In the genomic region with DNA sequence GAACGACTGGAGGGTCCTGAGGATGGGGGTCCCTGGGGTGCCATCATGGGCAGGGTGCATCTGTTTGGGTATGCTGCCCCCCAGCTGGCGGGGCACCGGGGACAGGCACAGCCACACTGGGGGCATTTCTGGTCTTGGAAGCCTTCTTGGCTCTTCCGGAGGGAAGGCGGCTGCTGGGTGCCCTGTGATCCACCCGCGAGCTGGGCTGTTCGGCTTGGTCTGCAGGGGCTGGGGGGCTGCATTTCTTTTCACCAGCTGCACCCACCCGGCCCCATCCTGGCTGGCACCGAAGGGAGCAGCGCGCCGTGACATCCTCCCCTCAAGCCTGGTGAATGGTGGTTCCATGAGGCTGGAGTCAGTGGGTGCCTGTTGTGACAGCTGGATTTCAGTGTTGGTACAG, we compare ENCODE assay signal across 37 cellular contexts.
"Had no signal": no experiment of that assay in that cellular context is flagged by ENCODE, and none has a peak within 500 bp of the region (broad histone marks: within the 10 kb centered on the region; RNA-seq: fewer than 3 reads in every experiment).

No MANE protein-coding gene starts in this region.

- H3K27me3 ChIP-seq: adrenal gland, Peyer's patch, SJSA1 had no signal

- H3K27ac Mint-ChIP-seq: activated CD8-positive, alpha-beta memory T cell treated with anti-CD3 and anti-CD28 coated beads, Interleukin-2, amount 10 ng/mL, durations not matched to agents 7 days and 5 days; activated naive CD8-positive, alpha-beta T cell treated with anti-CD3 and anti-CD28 coated beads, Interleukin-2, amount 10 ng/mL, durations not matched to agents 7 days and 5 days had no signal

- H3K9me3 Mint-ChIP-seq: activated naive CD8-positive, alpha-beta T cell treated with anti-CD3 and anti-CD28 coated beads, Interleukin-2, amount 10 ng/mL, durations not matched to agents 7 days and 5 days; brain had no signal

- H3K4me1 Mint-ChIP-seq: activated CD8-positive, alpha-beta memory T cell treated with anti-CD3 and anti-CD28 coated beads, Interleukin-2, amount 10 ng/mL, durations not matched to agents 7 days and 5 days; activated naive CD8-positive, alpha-beta T cell treated with anti-CD3 and anti-CD28 coated beads, Interleukin-2, amount 10 ng/mL, durations not matched to agents 7 days and 5 days had no signal

- H3K36me3 ChIP-seq: adrenal gland had no signal

- H3K4me3 ChIP-seq: adrenal gland, Peyer's patch, SJSA1 had no signal

- ATAC-seq: activated CD8-positive, alpha-beta memory T cell treated with anti-CD3 and anti-CD28 coated beads, Interleukin-2, amount 10 ng/mL, durations not matched to agents 7 days and 5 days; PC-3 had no signal

- H3K27ac ChIP-seq: adrenal gland, KMS-11, Peyer's patch, SJSA1, VCaP had no signal

- DNase-seq: activated CD4-positive, alpha-beta T cell treated with anti-CD3 and anti-CD28 coated beads for 1 hour; activated CD4-positive, alpha-beta T cell treated with anti-CD3 and anti-CD28 coated beads for 48 hours; activated CD4-positive, alpha-beta T cell treated with anti-CD3 and anti-CD28 coated beads, Interleukin-2, amount 50 U/mL, for 4 hours; activated CD4-positive, CD25-positive, alpha-beta regulatory T cell; activated CD8-positive, alpha-beta memory T cell treated with anti-CD3 and anti-CD28 coated beads for 24 hours; activated CD8-positive, alpha-beta memory T cell treated with anti-CD3 and anti-CD28 coated beads, Interleukin-2, amount 10 ng/mL, durations not matched to agents 7 days and 5 days; activated CD8-positive, alpha-beta memory T cell treated with anti-CD3 and anti-CD28 coated beads, Interleukin-2, amount 50 U/mL, for 48 hours; activated effector memory CD4-positive, alpha-beta T cell treated with Interleukin-2 at 50 U/mL for 16 hours; activated naive CD4-positive, alpha-beta T cell treated with anti-CD3 and anti-CD28 coated beads, Interleukin-2, amount 50 U/mL, for 16 hours; activated naive CD8-positive, alpha-beta T cell treated with anti-CD3 and anti-CD28 coated beads, Interleukin-2, amount 10 ng/mL, durations not matched to agents 7 days and 5 days; activated T-cell treated with anti-CD3 and anti-CD28 coated beads, Interleukin-2, amount 50 U/mL, for 48 hours; adrenal gland; caudate nucleus; cerebellar nuclear complex; MM.1S; MV-4-11; NCI-H1092; NCI-H1436 treated with DMSO at 0.1 percent for 48 hours; NCI-H1694 treated with DMSO at 0.1 percent for 48 hours; NCI-H2029 treated with DMSO at 0.1 percent for 48 hours; NCI-H2107; NCI-H2171; NCI-H510A; NCI-H526; NCI-H748 treated with DMSO at 0.1 percent for 48 hours; NK-92 treated with Interleukin-12 subunit alpha and Interleukin-12 subunit beta, amount 100 ng/mL, for 24 hours; PC-3; Peyer's patch; RPMI8226; SHP77 treated with DMSO at 0.1 percent for 48 hours; SK-N-SH; T-helper 2 cell; T-helper 9 cell had no signal

- H3K4me2 ChIP-seq: KMS-11, SK-N-SH had no signal

- H3K36me3 Mint-ChIP-seq: activated CD8-positive, alpha-beta memory T cell treated with anti-CD3 and anti-CD28 coated beads, Interleukin-2, amount 10 ng/mL, durations not matched to agents 7 days and 5 days; activated naive CD8-positive, alpha-beta T cell treated with anti-CD3 and anti-CD28 coated beads, Interleukin-2, amount 10 ng/mL, durations not matched to agents 7 days and 5 days had no signal

- H3K4me1 ChIP-seq: adrenal gland, Peyer's patch had no signal

- H3K4me3 Mint-ChIP-seq: activated CD8-positive, alpha-beta memory T cell treated with anti-CD3 and anti-CD28 coated beads, Interleukin-2, amount 10 ng/mL, durations not matched to agents 7 days and 5 days; activated naive CD8-positive, alpha-beta T cell treated with anti-CD3 and anti-CD28 coated beads, Interleukin-2, amount 10 ng/mL, durations not matched to agents 7 days and 5 days; brain had no signal

- H3K9ac ChIP-seq: KMS-11, SK-N-SH had no signal

- H3K27me3 Mint-ChIP-seq: activated CD8-positive, alpha-beta memory T cell treated with anti-CD3 and anti-CD28 coated beads, Interleukin-2, amount 10 ng/mL, durations not matched to agents 7 days and 5 days; activated naive CD8-positive, alpha-beta T cell treated with anti-CD3 and anti-CD28 coated beads, Interleukin-2, amount 10 ng/mL, durations not matched to agents 7 days and 5 days had no signal

- H3K9me3 ChIP-seq: adrenal gland, Peyer's patch, SK-N-SH had no signal
